ENCODE assay signal across 8 cellular contexts in the genomic region with DNA sequence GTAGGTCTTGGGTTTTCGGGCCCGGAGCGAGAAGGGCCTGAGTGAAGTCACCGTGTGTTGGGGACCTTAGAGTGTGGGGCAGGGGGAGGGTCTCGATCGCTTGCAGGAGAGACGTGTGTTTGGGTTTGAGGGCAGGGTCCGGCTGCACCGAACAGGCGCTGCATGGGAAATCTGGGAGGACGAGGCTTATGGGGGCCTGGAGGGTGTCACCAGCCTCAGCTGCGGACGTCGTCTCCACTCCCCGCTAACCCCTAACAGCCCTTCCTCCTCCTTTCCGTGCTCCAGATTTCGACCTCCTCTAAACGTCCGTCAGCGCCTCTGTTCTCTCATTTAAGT. TPM values are rescaled to one million over a fixed set of nuclear protein-coding genes. Genes with fewer than 3 reads are reported as not detected.
DNase-seq lines count a peak whose midpoint lies in the region; ATAC-seq and TF ChIP-seq lines count a peak whose summit lies in the region.
"Not testable (repeated sequence)": the region's sequence is repeated elsewhere in the genome, so short reads cannot be mapped to it uniquely, and the experiment has no call there.

No MANE protein-coding gene starts in this region.

- peak overlapping the region; percentile 75 for H3K27ac ChIP-seq in IMR-90 (ENCODE audit: insufficient read depth, low read length)
- not testable (repeated sequence) for H3K27ac ChIP-seq in SU-DHL-6 (ENCODE audit: low read depth, low read length)
- peak overlapping the region; percentile 53 for H3K27ac ChIP-seq in epithelial cell of prostate
- peak overlapping the region; percentile 62 for H3K27ac ChIP-seq in layer of hippocampus (ENCODE audit: low read depth, low read length)
- peak overlapping the region; percentile 72 for H3K27ac ChIP-seq in osteoblast (ENCODE audit: low read depth, low read length)
- peak overlapping the region; percentile 53 for H3K27ac ChIP-seq in thymus (ENCODE audit: low read depth)

- peaks cover 27% of the 10 kb centered on the region for H3K79me2 ChIP-seq in SU-DHL-6 (ENCODE audit: insufficient read depth, low read length)
- H3K79me2 ChIP-seq in osteoblast (ENCODE audit: insufficient read depth, low read length) = peaks cover 30% of the 10 kb centered on the region

- not testable (repeated sequence) for H3K79me1 ChIP-seq in IMR-90 (ENCODE audit: low read depth in 1 of 2, low read length in 2 of 2)

- H3K4me3 ChIP-seq in Caco-2 (ENCODE audit: low read depth, low read length) (peak overlapping the region; percentile 72), IMR-90 (ENCODE audit: insufficient read depth, low read depth, low read length) (peak overlapping the region; percentile 74), SU-DHL-6 (ENCODE audit: insufficient read depth, low read length, poor library complexity, severe bottlenecking) (peak overlapping the region; percentile 91), osteoblast (ENCODE audit: insufficient read depth, low read length) (peak overlapping the region; percentile 86), thymus (ENCODE audit: low read length) (peak overlapping the region; percentile 84)

- H3K9me3 Mint-ChIP-seq in Caco-2 (ENCODE audit: unreplicated experiment) = peaks cover 20% of the 10 kb centered on the region
- peaks cover 13% of the 10 kb centered on the region for H3K9me3 Mint-ChIP-seq in activated naive CD8-positive, alpha-beta T cell treated with anti-CD3 and anti-CD28 coated beads, Interleukin-2, amount 50 U/mL, for 24 hours

- not testable (repeated sequence) for TF ChIP-seq POLR2A in IMR-90 (IDR thresholded peaks at IDR 0.05; ENCODE audit: low read depth, low read length)

- H3K27ac Mint-ChIP-seq in Caco-2 (ENCODE audit: unreplicated experiment) = peak overlapping the region; percentile 81
- H3K27ac Mint-ChIP-seq in activated naive CD8-positive, alpha-beta T cell treated with anti-CD3 and anti-CD28 coated beads, Interleukin-2, amount 50 U/mL, for 24 hours = peak overlapping the region; percentile 89

- not testable (repeated sequence) for H4K20me1 ChIP-seq in IMR-90 (ENCODE audit: insufficient read depth, low read length); SU-DHL-6 (ENCODE audit: low read depth, low read length); osteoblast (ENCODE audit: insufficient read depth, low read length)

- not testable (repeated sequence) for BruUV-seq in Caco-2 (replicated peaks; lab: Mats Ljungman, UMichigan); IMR-90 (replicated peaks; lab: Mats Ljungman, UMichigan)

- not testable (repeated sequence) for H3K4me1 Mint-ChIP-seq in Caco-2 (ENCODE audit: low read depth, unreplicated experiment)
- peaks cover 29% of the 10 kb centered on the region for H3K4me1 Mint-ChIP-seq in activated naive CD8-positive, alpha-beta T cell treated with anti-CD3 and anti-CD28 coated beads, Interleukin-2, amount 50 U/mL, for 24 hours

- H3K36me3 Mint-ChIP-seq in Caco-2 (ENCODE audit: insufficient read depth, unreplicated experiment) = peaks cover 43% of the 10 kb centered on the region
- H3K36me3 Mint-ChIP-seq in activated naive CD8-positive, alpha-beta T cell treated with anti-CD3 and anti-CD28 coated beads, Interleukin-2, amount 50 U/mL, for 24 hours (ENCODE audit: low read depth) = peaks cover 38% of the 10 kb centered on the region

- intact Hi-C loops in Caco-2 (cut with micrococcal nuclease; ENCODE audit: unreplicated experiment); IMR-90 (cut with micrococcal nuclease): not testable (repeated sequence)

- not testable (repeated sequence) for H3K4me1 ChIP-seq in Caco-2; IMR-90 (ENCODE audit: control insufficient read depth, insufficient read depth, low read length); osteoblast (ENCODE audit: insufficient read depth, low read length); thymus (ENCODE audit: control insufficient read depth, insufficient read depth, low read length)

- not testable (repeated sequence) for ATAC-seq in IMR-90 (ENCODE audit: low read depth); activated naive CD8-positive, alpha-beta T cell treated with anti-CD3 and anti-CD28 coated beads, Interleukin-2, amount 50 U/mL, for 24 hours

- not testable (repeated sequence) for H2BK20ac ChIP-seq in IMR-90 (ENCODE audit: low read depth, low read length)

- TF ChIP-seq RAD21 in IMR-90 (IDR thresholded peaks at IDR 0.05; ENCODE audit: low read length) = not testable (repeated sequence)

- peak overlapping the region; percentile 87 for H3K14ac ChIP-seq in IMR-90 (replicated peaks; ENCODE audit: low read depth, low read length)

- H3K9me2 ChIP-seq in SU-DHL-6 (replicated peaks; ENCODE audit: insufficient read depth, low read length) = not testable (repeated sequence)

- WGBS in IMR-90 (ENCODE audit: extremely low coverage in 2 of 2, insufficient read length in 1 of 2), 2 experiments = no CpG with 5 or more reads among the region's 20 CpGs
- WGBS in thymus = 2% methylated on average over 20 of the region's 20 CpGs

- peak overlapping the region; percentile 95 for H2AFZ ChIP-seq in IMR-90 (replicated peaks; ENCODE audit: low read length, poor library complexity)
- peak overlapping the region; percentile 94 for H2AFZ ChIP-seq in SU-DHL-6 (ENCODE audit: low read depth, low read length, severe bottlenecking)
- H2AFZ ChIP-seq in osteoblast (ENCODE audit: low read length) = peak overlapping the region; percentile 57

- H3K23ac ChIP-seq in IMR-90 (ENCODE audit: low read depth, low read length) = peak overlapping the region; percentile 78; the same call in 1 of the 2 replicates

- H3K27me3 ChIP-seq in Caco-2 (replicated peaks; ENCODE audit: control insufficient read depth, insufficient read depth, low read length); IMR-90 (ENCODE audit: control insufficient read depth, insufficient read depth, low read length); SU-DHL-6 (ENCODE audit: low read length); layer of hippocampus (ENCODE audit: control insufficient read depth, insufficient read depth, low read length); osteoblast (ENCODE audit: insufficient read depth, low read length); thymus (ENCODE audit: control insufficient read depth, insufficient read depth): not testable (repeated sequence)

- not testable (repeated sequence) for TF ChIP-seq CTCF in Caco-2 (IDR thresholded peaks at IDR 0.05; ENCODE audit: insufficient read depth in 1 of 2, low read depth in 1 of 2, low read length in 1 of 2, severe bottlenecking in 1 of 2, unreplicated experiment in 1 of 2); IMR-90 (conservative IDR thresholded peaks at IDR 0.05; ENCODE audit: low read depth, low read length); SU-DHL-6 (IDR thresholded peaks at IDR 0.05; ENCODE audit: insufficient read depth, low read length, poor library complexity, severe bottlenecking); osteoblast (IDR thresholded peaks at IDR 0.05; ENCODE audit: extremely low read depth, low read depth, low read length)

- dilution Hi-C loops in IMR-90 (cut with HindIII; ENCODE audit: low sequenced_read_pairs, unreplicated experiment) = not testable (repeated sequence)

- not testable (repeated sequence) for H3K9me1 ChIP-seq in IMR-90 (ENCODE audit: insufficient read depth, low read length)

- H4K5ac ChIP-seq in IMR-90 (ENCODE audit: low read depth, low read length) = peak overlapping the region; percentile 53

- peak overlapping the region; percentile 12 to 40; a peak in 2 of 4 replicates for H4K8ac ChIP-seq in IMR-90 (ENCODE audit: low read depth in 2 of 2, low read length in 2 of 2)

- H2BK15ac ChIP-seq in IMR-90 (ENCODE audit: low read depth, low read length) = not testable (repeated sequence)

- H3K18ac ChIP-seq in IMR-90 (ENCODE audit: low read depth, low read length) = not testable (repeated sequence)

- H4K91ac ChIP-seq in IMR-90 (ENCODE audit: insufficient read depth, low read depth, low read length) = not testable (repeated sequence)

- H3F3A ChIP-seq in SU-DHL-6 (ENCODE audit: insufficient read depth) = not testable (repeated sequence)

- H3K9ac ChIP-seq in IMR-90 (ENCODE audit: low read depth, low read length) (peak overlapping the region; percentile 97), SU-DHL-6 (ENCODE audit: low read length) (peak overlapping the region; percentile 89)

- H3K9me3 ChIP-seq in Caco-2; IMR-90 (ENCODE audit: control insufficient read depth, insufficient read depth, low read length); SU-DHL-6 (ENCODE audit: insufficient read depth, low read length); osteoblast (ENCODE audit: low read depth, low read length); thymus (ENCODE audit: control insufficient read depth): not testable (repeated sequence)

- H3K27me3 Mint-ChIP-seq in Caco-2 (ENCODE audit: insufficient read depth, unreplicated experiment); activated naive CD8-positive, alpha-beta T cell treated with anti-CD3 and anti-CD28 coated beads, Interleukin-2, amount 50 U/mL, for 24 hours: not testable (repeated sequence)

- H3K4me2 ChIP-seq in IMR-90 (ENCODE audit: low read depth, low read length) = peak overlapping the region; percentile 97
- H3K4me2 ChIP-seq in SU-DHL-6 (ENCODE audit: low read depth, low read length, poor library complexity, severe bottlenecking) = peak overlapping the region; percentile 69
- peak overlapping the region; percentile 86 for H3K4me2 ChIP-seq in osteoblast (ENCODE audit: insufficient read depth, low read length)

- peak overlapping the region; percentile 48 for H3K4ac ChIP-seq in IMR-90 (ENCODE audit: low read depth, low read length)

- peak overlapping the region; percentile 89 for H3K4me3 Mint-ChIP-seq in Caco-2 (ENCODE audit: unreplicated experiment)
- H3K4me3 Mint-ChIP-seq in activated naive CD8-positive, alpha-beta T cell treated with anti-CD3 and anti-CD28 coated beads, Interleukin-2, amount 50 U/mL, for 24 hours = peak overlapping the region; percentile 91

- not testable (repeated sequence) for H3K36me3 ChIP-seq in Caco-2 (ENCODE audit: control insufficient read depth, insufficient read depth, low read length); thymus (ENCODE audit: control insufficient read depth, insufficient read depth)
- H3K36me3 ChIP-seq in IMR-90 (ENCODE audit: control insufficient read depth, insufficient read depth, low read length) = peaks cover 13% of the 10 kb centered on the region
- H3K36me3 ChIP-seq in SU-DHL-6 (ENCODE audit: low read length) = peaks cover 19% of the 10 kb centered on the region
- H3K36me3 ChIP-seq in osteoblast (ENCODE audit: insufficient read depth, low read length) = peaks cover 18% of the 10 kb centered on the region

- not testable (repeated sequence) for H2AK9ac ChIP-seq in IMR-90 (replicated peaks; ENCODE audit: low read depth, low read length, poor library complexity)

- not testable (repeated sequence) for H2BK120ac ChIP-seq in IMR-90 (ENCODE audit: low read depth, low read length)

- DNase-seq in Caco-2; IMR-90; epithelial cell of prostate (ENCODE audit: low read depth, low spot score); osteoblast (ENCODE audit: insufficient read length, low spot score, missing footprints): not testable (repeated sequence)
- peak; percentile 17 for DNase-seq in activated naive CD8-positive, alpha-beta T cell treated with anti-CD3 and anti-CD28 coated beads, Interleukin-2, amount 50 U/mL, for 24 hours

- peak overlapping the region; percentile 67 for H2AK5ac ChIP-seq in IMR-90 (ENCODE audit: low read depth, low read length)

- POLR2A ChIA-PET in Caco-2 (lab: Charles Lee); IMR-90 (lab: Charles Lee; ENCODE audit: unreplicated experiment): not testable (repeated sequence)

- peak overlapping the region; percentile 51; the same call in 1 of the 2 replicates for H3K56ac ChIP-seq in IMR-90 (ENCODE audit: extremely low read depth, insufficient read depth, low read length)

- CTCF ChIA-PET in Caco-2 (lab: Charles Lee); IMR-90 (lab: Yijun Ruan, JAX): not testable (repeated sequence)

- in situ Hi-C loops in IMR-90 (cut with MboI; ENCODE audit: low sequenced_read_pairs) = not testable (repeated sequence)

- H2BK5ac ChIP-seq in IMR-90 (ENCODE audit: low read depth, low read length, poor library complexity, severe bottlenecking) = peak overlapping the region; percentile 63

RNA-seq across cellular contexts. Expression of gene RBAK, which starts 0.7 kb away (rescaled TPM):
- total RNA-seq in Caco-2 (2022) (16.0 and 16.1 TPM in 2 replicates), IMR-90 (2012; rRNA removed) (8.1 and 9.4 TPM in 2 replicates), osteoblast (10.6 and 10.9 TPM in 2 replicates)
- polyA plus RNA-seq in IMR-90 (2012; rRNA removed) (2.0 and 2.8 TPM in 2 replicates), thymus (7.9 TPM)
- 0.29 and 0.35 TPM in 2 replicates for polyA plus RNA-seq in IMR-90 (2012; cell fraction: cytosol; rRNA removed)
- 0.87 and 9.0 TPM in 2 replicates for polyA plus RNA-seq in IMR-90 (2012; cell fraction: nucleus; rRNA removed; ENCODE audit: low replicate concordance)
